In the genomic region with DNA sequence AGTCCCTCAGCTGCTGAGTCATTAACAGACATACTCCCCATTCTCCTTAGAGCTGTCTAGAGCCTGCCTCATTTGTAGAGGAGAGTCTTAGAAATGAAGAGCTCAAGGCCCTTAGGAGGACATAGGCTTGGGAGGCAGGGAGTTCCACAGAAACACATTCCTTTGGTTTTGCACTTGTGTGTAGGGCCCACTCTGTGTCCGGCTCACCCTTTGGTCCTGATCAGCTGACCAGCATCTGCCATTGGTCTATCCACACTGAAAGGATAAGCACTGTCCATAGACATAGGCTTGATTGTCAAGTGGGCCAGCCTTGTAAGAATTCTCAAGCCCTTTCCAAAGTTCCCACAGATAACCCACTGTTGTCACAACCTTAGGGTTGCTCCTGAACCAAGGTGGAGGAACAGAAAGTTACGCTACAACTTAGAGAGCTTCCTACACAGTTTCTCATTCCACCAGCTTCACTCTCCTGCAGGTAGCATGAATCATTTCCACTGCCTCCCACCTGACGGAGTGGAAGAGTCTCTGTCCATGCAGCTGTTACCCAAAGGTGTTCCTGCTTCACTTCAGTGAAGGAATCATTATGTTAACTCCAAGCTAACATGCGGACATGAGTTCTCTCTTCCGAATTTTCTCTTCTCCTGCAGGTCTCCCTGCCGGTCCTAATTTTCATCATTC, we compare ENCODE assay signal across 20 cellular contexts.
"Had no signal": no experiment of that assay in that cellular context is flagged by ENCODE, and none has a peak within 500 bp of the region (broad histone marks: within the 10 kb centered on the region; RNA-seq: fewer than 3 reads in every experiment).

No MANE protein-coding gene starts in this region.

- ATAC-seq: gastroesophageal sphincter; lower lobe of right lung; naive thymus-derived CD4-positive, alpha-beta T cell; right lobe of liver; stimulated activated memory B cell treated with anti-CD40 and anti-IgM and Interleukin-4, amounts not matched to agents 10 μg/mL and 1 μg/mL and 100 μg/mL, for 72 hours had no signal

- H3K9ac ChIP-seq: parathyroid adenoma had no signal

- H2AFZ ChIP-seq: parathyroid adenoma had no signal

- H3K27me3 ChIP-seq: esophagus squamous epithelium, gastroesophageal sphincter, right lobe of liver, spleen, tibial nerve had no signal

- H3K36me3 ChIP-seq: esophagus squamous epithelium, gastroesophageal sphincter, left ventricle myocardium inferior, lower lobe of right lung, prostate gland, right lobe of liver, spleen, tibial nerve had no signal

- H3K4me3 ChIP-seq: esophagus squamous epithelium, gastroesophageal sphincter, left ventricle myocardium inferior, lower lobe of right lung, prostate gland, right lobe of liver, spleen, tibial nerve had no signal

- H3K9me3 ChIP-seq: esophagus squamous epithelium, gastroesophageal sphincter, left ventricle myocardium inferior, lower lobe of right lung, prostate gland, right lobe of liver, spleen, tibial nerve had no signal

- H3K79me2 ChIP-seq: parathyroid adenoma had no signal

- H3K4me1 ChIP-seq: left ventricle myocardium inferior, parathyroid adenoma, prostate gland, right lobe of liver, spleen, tibial nerve had no signal

- H3K27ac ChIP-seq: esophagus squamous epithelium, gastroesophageal sphincter, left ventricle myocardium inferior, lower lobe of right lung, parathyroid adenoma, prostate gland, right lobe of liver, spleen, tibial nerve had no signal

- DNase-seq: effector memory CD4-positive, alpha-beta T cell; esophagus squamous epithelium; glutamatergic neuron; islet precursor cell; left ventricle myocardium inferior; lower lobe of right lung; midbrain; naive thymus-derived CD4-positive, alpha-beta T cell; nephron progenitor cell; retina; right lobe of liver; spleen; stimulated activated CD4-positive, alpha-beta T cell treated with anti-CD3 and anti-CD28 coated beads, Interleukin-15, amount 100 ng/mL, for 24 hours; stimulated activated CD4-positive, alpha-beta T cell treated with anti-CD3 and anti-CD28 coated beads, Interleukin-1b, Interleukin-23, amount 100 ng/mL, for 48 hours; stimulated activated CD4-positive, alpha-beta T cell treated with anti-CD3 and anti-CD28 coated beads, Interleukin-4, amount 100 ng/mL, for 24 hours had no signal
